1 cellular context compared by ENCODE assay signal in genomic region chr5:142873831-142874230, GRCh38.
TF ChIP-seq lines count a peak whose summit lies in the region.

No MANE protein-coding gene starts in this region.

TF ChIP-seq in A549, 52 proteins besides CTCF, POLR2A, EP300 and RAD21 (continued from another document):
- TF ChIP-seq, protein P1, sequence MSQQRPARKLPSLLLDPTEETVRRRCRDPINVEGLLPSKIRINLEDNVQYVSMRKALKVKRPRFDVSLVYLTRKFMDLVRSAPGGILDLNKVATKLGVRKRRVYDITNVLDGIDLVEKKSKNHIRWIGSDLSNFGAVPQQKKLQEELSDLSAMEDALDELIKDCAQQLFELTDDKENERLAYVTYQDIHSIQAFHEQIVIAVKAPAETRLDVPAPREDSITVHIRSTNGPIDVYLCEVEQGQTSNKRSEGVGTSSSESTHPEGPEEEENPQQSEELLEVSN (IDR thresholded peaks at IDR 0.05; ENCODE audit: borderline replicate concordance, low read depth) = no peak
- TF ChIP-seq HOXB13 (CRISPR knock-in tag; IDR thresholded peaks at IDR 0.05; ENCODE audit: low read depth) = no peak
- no peak for TF ChIP-seq PBX3 (IDR thresholded peaks at IDR 0.05)
- TF ChIP-seq SMC3 (IDR thresholded peaks at IDR 0.05) = no peak; the same call in 2 of the 3 replicates
- no peak for TF ChIP-seq HEYL (CRISPR knock-in tag; IDR thresholded peaks at IDR 0.05)
- no peak for TF ChIP-seq SREBF2 (IDR thresholded peaks at IDR 0.05)
